Comparison of ENCODE assay signal across 21 cellular contexts in the genomic region with DNA sequence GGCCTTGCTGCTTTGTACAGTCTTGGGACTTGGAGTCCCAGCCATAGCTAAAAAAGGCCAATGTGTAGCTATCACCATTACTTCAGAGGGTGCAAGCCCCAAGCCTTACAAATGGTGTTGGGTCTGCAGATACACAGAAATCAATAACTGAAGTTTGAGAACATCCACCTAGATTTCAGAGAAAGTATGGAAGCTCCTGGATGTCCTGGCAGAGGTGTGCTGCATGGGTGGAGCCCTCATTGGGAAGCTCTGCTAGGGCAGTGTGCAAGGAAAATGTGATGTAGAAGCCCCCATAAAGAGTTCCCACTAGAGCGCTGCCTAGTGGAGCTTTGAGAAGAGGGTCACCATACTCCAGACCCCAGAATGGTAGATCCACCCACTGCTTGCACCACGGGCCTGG.
"Had no signal": no experiment of that assay in that cellular context is flagged by ENCODE, and none has a peak within 500 bp of the region (broad histone marks: within the 10 kb centered on the region; RNA-seq: fewer than 3 reads in every experiment).

No MANE protein-coding gene starts in this region.

- H3K4me1 ChIP-seq: gastrocnemius medialis, parathyroid adenoma, right lobe of liver, suprapubic skin, transverse colon, vagina had no signal

- H3K27ac ChIP-seq: epithelial cell of prostate, gastrocnemius medialis, parathyroid adenoma, right lobe of liver, suprapubic skin, transverse colon, vagina had no signal

- H3K9me3 ChIP-seq: gastrocnemius medialis, right lobe of liver, suprapubic skin, transverse colon, vagina had no signal

- H3K27me3 ChIP-seq: gastrocnemius medialis, right lobe of liver, suprapubic skin, transverse colon, vagina had no signal

- DNase-seq: effector CD8-positive, alpha-beta T cell; endodermal cell; foreskin fibroblast; gastrocnemius medialis; head of caudate nucleus; kidney; mucosa of descending colon; naive B cell; right lobe of liver; small intestine; stimulated activated CD4-positive, alpha-beta T cell treated with anti-CD3 and anti-CD28 coated beads, Interleukin-15, amount 100 ng/mL, for 24 hours; stimulated activated CD4-positive, alpha-beta T cell treated with anti-CD3 and anti-CD28 coated beads, Interleukin-2, amount 100 ng/mL, for 48 hours; stimulated activated CD8-positive, alpha-beta memory T cell treated with anti-CD3 and anti-CD28 coated beads, Interleukin-4, amount 100 ng/mL, for 48 hours; stimulated activated naive CD4-positive, alpha-beta T cell; stimulated activated naive CD8-positive, alpha-beta T cell treated with anti-CD3 and anti-CD28 coated beads, Interleukin-15, amount 100 ng/mL, for 72 hours; transverse colon had no signal

- H3K4me3 ChIP-seq: gastrocnemius medialis, lung, mucosa of descending colon, right lobe of liver, suprapubic skin, transverse colon, vagina had no signal

- H3K36me3 ChIP-seq: gastrocnemius medialis, right lobe of liver, suprapubic skin, transverse colon, vagina had no signal
